In the genomic region with DNA sequence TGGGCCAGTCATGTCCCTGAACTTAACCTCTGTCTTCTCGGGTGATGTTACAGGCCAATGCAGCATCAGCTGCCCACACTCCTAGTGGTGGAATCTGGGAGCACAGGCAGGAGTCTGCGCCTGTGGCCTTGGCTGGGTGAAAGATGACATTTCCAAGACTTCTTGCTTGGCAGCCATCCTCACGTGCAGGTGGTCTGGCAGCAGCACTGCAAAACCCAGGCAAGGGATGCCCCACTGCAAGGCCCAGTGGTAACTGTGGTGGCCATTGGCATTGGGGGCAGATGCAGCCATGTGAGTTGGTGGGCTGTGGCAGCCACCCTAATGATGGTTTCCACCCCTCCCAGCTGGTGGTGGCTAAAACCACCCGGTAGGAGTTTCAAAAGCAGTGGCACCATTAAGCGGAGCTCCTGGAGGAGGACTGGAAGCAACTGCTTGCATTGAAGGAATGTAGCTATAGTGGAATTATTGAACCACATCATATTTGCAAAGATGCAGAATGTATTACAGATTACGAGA, we compare ENCODE assay signal across 11 cellular contexts.
DNase-seq lines count a peak whose midpoint lies in the region; ATAC-seq, FAIRE-seq and TF ChIP-seq lines count a peak whose summit lies in the region.
"Had no signal": no experiment of that assay in that cellular context is flagged by ENCODE, and none has a peak within 500 bp of the region (broad histone marks: within the 10 kb centered on the region; RNA-seq: fewer than 3 reads in every experiment).

No MANE protein-coding gene starts in this region.

- no TSS peak for BruUV-seq in HepG2 (replicated peaks; lab: Mats Ljungman, UMichigan)

- no peaks in the 10 kb centered on the region for H3K4me1 ChIP-seq in HepG2 (ENCODE audit: insufficient read depth, low read length)

- FAIRE-seq in HepG2 (lab: Jason Lieb, UNC) = no peak

- no peak overlapping the region for H3K4me3 Mint-ChIP-seq in WTC11
- H3K4me3 Mint-ChIP-seq in activated CD4-positive, alpha-beta T cell treated with anti-CD3 and anti-CD28 coated beads, Interleukin-2, amount 10 ng/mL, durations not matched to agents 7 days and 5 days = no peak overlapping the region
- H3K4me3 Mint-ChIP-seq: natural killer cell treated with Interleukin-12 subunit alpha and Interleukin-12 subunit beta and Interleukin-15 and Interleukin-18, amount 100 ng/mL, for 72 hours had no signal

- no peaks in the 10 kb centered on the region; the same call in 1 of the 2 replicates for H3K9me3 Mint-ChIP-seq in WTC11
- no peaks in the 10 kb centered on the region for H3K9me3 Mint-ChIP-seq in activated CD4-positive, alpha-beta T cell treated with anti-CD3 and anti-CD28 coated beads, Interleukin-2, amount 10 ng/mL, durations not matched to agents 7 days and 5 days
- H3K9me3 Mint-ChIP-seq: natural killer cell treated with Interleukin-12 subunit alpha and Interleukin-12 subunit beta and Interleukin-15 and Interleukin-18, amount 100 ng/mL, for 72 hours had no signal

- peak; percentile 44 for TF ChIP-seq CTCF in AG10803 (conservative IDR thresholded peaks at IDR 0.05; ENCODE audit: low read length)
- TF ChIP-seq CTCF in GM13977 (IDR thresholded peaks at IDR 0.05; ENCODE audit: extremely low read depth, insufficient read depth, missing control alignments) = peak; percentile 48
- TF ChIP-seq CTCF in WTC11 (IDR thresholded peaks at IDR 0.05) = peak; percentile 79
- TF ChIP-seq CTCF in HepG2 (CRISPR knock-in tag; IDR thresholded peaks at IDR 0.05) = peak; percentile 41

- no peaks in the 10 kb centered on the region for H3K79me2 ChIP-seq in HepG2 (ENCODE audit: insufficient read depth, low read length)

- CTCF ChIA-PET in WTC11 (lab: Charles Lee) = interaction anchor here (0.5 to 1.3 kb wide), 11 partner anchors 8 to 833 kb away, joined by 3 to 6 read pairs (median 3); no protein-coding TSS in a partner anchor
- CTCF ChIA-PET in HepG2 (lab: Yijun Ruan, JAX; ENCODE audit: low intra/inter-chr PET ratio, low total read pairs) = interaction anchor here (1.4 kb wide), 1 partner anchor 42 kb away, joined by 7 read pairs; no protein-coding TSS in a partner anchor
- CTCF ChIA-PET in activated CD4-positive, alpha-beta T cell treated with anti-CD3 and anti-CD28 coated beads, Interleukin-2, amount 10 ng/mL, durations not matched to agents 7 days and 5 days (lab: Charles Lee) = interaction anchor here (0.6 kb wide), 1 partner anchor 17 kb away, joined by 4 read pairs; no protein-coding TSS in a partner anchor

- H2AFZ ChIP-seq in HepG2 (ENCODE audit: low read length) = no peak overlapping the region

- TF ChIP-seq RAD21 in HepG2 (CRISPR knock-in tag; IDR thresholded peaks at IDR 0.05) = no peak

- peaks cover 0 to 13% of the 10 kb centered on the region in 2 experiments; a peak in 1 of 5 replicates for H3K27me3 ChIP-seq in HepG2 (ENCODE audit: control insufficient read depth in 1 of 2, insufficient read depth in 2 of 2, low read length in 2 of 2)

- H3K4me1 Mint-ChIP-seq in WTC11 = peaks cover 8% of the 10 kb centered on the region
- H3K4me1 Mint-ChIP-seq in activated CD4-positive, alpha-beta T cell treated with anti-CD3 and anti-CD28 coated beads, Interleukin-2, amount 10 ng/mL, durations not matched to agents 7 days and 5 days = no peaks in the 10 kb centered on the region

- H3K36me3 Mint-ChIP-seq in WTC11 = no peaks in the 10 kb centered on the region
- no peaks in the 10 kb centered on the region for H3K36me3 Mint-ChIP-seq in activated CD4-positive, alpha-beta T cell treated with anti-CD3 and anti-CD28 coated beads, Interleukin-2, amount 10 ng/mL, durations not matched to agents 7 days and 5 days (ENCODE audit: low read depth)
- H3K36me3 Mint-ChIP-seq: natural killer cell treated with Interleukin-12 subunit alpha and Interleukin-12 subunit beta and Interleukin-15 and Interleukin-18, amount 100 ng/mL, for 72 hours had no signal

- 82% methylated on average over 3 of the region's 6 CpGs for WGBS in HepG2 (ENCODE audit: low lambda C conversion rate)

- ATAC-seq in WTC11 (peak; percentile 90), HepG2 (peak; percentile 87), GM19395 (IDR thresholded peaks at IDR 0.05; ENCODE audit: unreplicated experiment) (no peak), HG03045 (IDR thresholded peaks at IDR 0.05; ENCODE audit: unreplicated experiment) (no peak)

- DNase-seq in AG10803 (ENCODE audit: low read depth) (no peak), GM13977 (ENCODE audit: low spot score) (no peak), WTC11 (ENCODE audit: low spot score) (peak; percentile 69), HepG2 (ENCODE audit: low spot score) (no peak), UCSD-AML1 (lab: John Stamatoyannopoulos, UW; ENCODE audit: unreplicated experiment) (no peak)
- no peak for DNase-seq in activated CD4-positive, alpha-beta T cell treated with anti-CD3 and anti-CD28 coated beads, Interleukin-2, amount 10 ng/mL, durations not matched to agents 7 days and 5 days
- DNase-seq: NCI-H510A had no signal

- intact Hi-C loops in HepG2 (cut with micrococcal nuclease; ENCODE audit: unreplicated experiment) = no loop called here

- H3K27ac Mint-ChIP-seq in WTC11 = no peak overlapping the region
- no peak overlapping the region for H3K27ac Mint-ChIP-seq in activated CD4-positive, alpha-beta T cell treated with anti-CD3 and anti-CD28 coated beads, Interleukin-2, amount 10 ng/mL, durations not matched to agents 7 days and 5 days
- H3K27ac Mint-ChIP-seq: natural killer cell treated with Interleukin-12 subunit alpha and Interleukin-12 subunit beta and Interleukin-15 and Interleukin-18, amount 100 ng/mL, for 72 hours had no signal

- TF ChIP-seq EP300 in HepG2 (IDR thresholded peaks at IDR 0.05; ENCODE audit: low read depth in 2 of 2, low read length in 2 of 2) (no peak), HepG2 (CRISPR knock-in tag; IDR thresholded peaks at IDR 0.05; ENCODE audit: borderline replicate concordance) (no peak)

- H3K4me2 ChIP-seq in HepG2 (ENCODE audit: low read depth, low read length) = no peak overlapping the region

- no peak for TF ChIP-seq POLR2A in HepG2 (IDR thresholded peaks at IDR 0.05; ENCODE audit: insufficient read depth in 1 of 2, low read depth in 2 of 2, low read length in 2 of 2)

- H3K4me3 ChIP-seq in AG10803 (ENCODE audit: low read length) (no peak overlapping the region), HepG2 (replicated peaks in 1 of 3; ENCODE audit: insufficient read depth in 1 of 3, low read depth in 2 of 3, low read length in 3 of 3) (no peak overlapping the region)

- POLR2A ChIA-PET in WTC11 (lab: Charles Lee) = no interaction called here
- POLR2A ChIA-PET in HepG2 (lab: Yijun Ruan, JAX) = no interaction called here
- POLR2A ChIA-PET in activated CD4-positive, alpha-beta T cell treated with anti-CD3 and anti-CD28 coated beads, Interleukin-2, amount 10 ng/mL, durations not matched to agents 7 days and 5 days (lab: Charles Lee) = no interaction called here

- H3K27ac ChIP-seq in HepG2 (ENCODE audit: extremely low read length, insufficient read depth, low read length) = no peak overlapping the region
- H3K27ac ChIP-seq: epithelial cell of prostate had no signal

- no peaks in the 10 kb centered on the region for H3K9me3 ChIP-seq in HepG2 (ENCODE audit: low read length)

- H3K27me3 Mint-ChIP-seq in WTC11 (ENCODE audit: low read depth) = peaks cover 94% of the 10 kb centered on the region
- peaks cover 29% of the 10 kb centered on the region for H3K27me3 Mint-ChIP-seq in activated CD4-positive, alpha-beta T cell treated with anti-CD3 and anti-CD28 coated beads, Interleukin-2, amount 10 ng/mL, durations not matched to agents 7 days and 5 days

- H3K9ac ChIP-seq in HepG2 (ENCODE audit: insufficient read depth, low read depth, low read length) = no peak overlapping the region

- no peaks in the 10 kb centered on the region for H3K36me3 ChIP-seq in HepG2 (replicated peaks in 1 of 2; ENCODE audit: control insufficient read depth in 1 of 2, insufficient read depth in 2 of 2, low read length in 2 of 2)

- H4K20me1 ChIP-seq in HepG2 (ENCODE audit: insufficient read depth, low read length) = no peaks in the 10 kb centered on the region

- in situ Hi-C loops in GM13977 (cut with MboI; ENCODE audit: low pct_unique_long_range_greater_than_20kb, low sequenced_read_pairs, unreplicated experiment) = no loop called here
- in situ Hi-C loops in HepG2 (cut with HindIII; ENCODE audit: extremely low pct_ligation_motif_present, low pct_unique_long_range_greater_than_20kb) = no loop called here

TF ChIP-seq in WTC11, 78 proteins besides CTCF, POLR2A, EP300 and RAD21 (continues in another document):
- no peak for TF ChIP-seq NR2C2 (CRISPR knock-in tag; IDR thresholded peaks at IDR 0.05)
- no peak for TF ChIP-seq PRRX2 (CRISPR knock-in tag; IDR thresholded peaks at IDR 0.05)
- no peak for TF ChIP-seq JAZF1 (CRISPR knock-in tag; IDR thresholded peaks at IDR 0.05)
- no peak for TF ChIP-seq NFE2L1 (CRISPR knock-in tag; IDR thresholded peaks at IDR 0.05)

TF ChIP-seq in HepG2, 621 proteins besides CTCF, POLR2A, EP300 and RAD21 (continues in another document):
- TF ChIP-seq BCL6 (CRISPR knock-in tag; IDR thresholded peaks at IDR 0.05) = no peak
- no peak for TF ChIP-seq SMARCE1 (IDR thresholded peaks at IDR 0.05; ENCODE audit: borderline replicate concordance)
- TF ChIP-seq KMT2B (CRISPR knock-in tag; IDR thresholded peaks at IDR 0.05) = no peak
- no peak for TF ChIP-seq IKZF1 (IDR thresholded peaks at IDR 0.05)
- TF ChIP-seq ZKSCAN8 (CRISPR knock-in tag; IDR thresholded peaks at IDR 0.05; ENCODE audit: borderline replicate concordance) = no peak
- TF ChIP-seq DMAP1 (CRISPR knock-in tag; IDR thresholded peaks at IDR 0.05) = no peak
- TF ChIP-seq, protein P1, sequence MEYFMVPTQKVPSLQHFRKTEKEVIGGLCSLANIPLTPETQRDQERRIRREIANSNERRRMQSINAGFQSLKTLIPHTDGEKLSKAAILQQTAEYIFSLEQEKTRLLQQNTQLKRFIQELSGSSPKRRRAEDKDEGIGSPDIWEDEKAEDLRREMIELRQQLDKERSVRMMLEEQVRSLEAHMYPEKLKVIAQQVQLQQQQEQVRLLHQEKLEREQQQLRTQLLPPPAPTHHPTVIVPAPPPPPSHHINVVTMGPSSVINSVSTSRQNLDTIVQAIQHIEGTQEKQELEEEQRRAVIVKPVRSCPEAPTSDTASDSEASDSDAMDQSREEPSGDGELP (IDR thresholded peaks at IDR 0.05; ENCODE audit: borderline replicate concordance, low read depth) = peak; percentile 35; the same call in 1 of the 2 replicates
- TF ChIP-seq STAG1 (CRISPR knock-in tag; IDR thresholded peaks at IDR 0.05) = peak; percentile 40; the same call in 1 of the 2 replicates
- no peak for TF ChIP-seq DR1 (CRISPR knock-in tag; IDR thresholded peaks at IDR 0.05)
- no peak for TF ChIP-seq ZNF670 (CRISPR knock-in tag; IDR thresholded peaks at IDR 0.05; ENCODE audit: borderline replicate concordance)
- TF ChIP-seq CCDC6 (CRISPR knock-in tag; IDR thresholded peaks at IDR 0.05) = no peak
- no peak for TF ChIP-seq SP1 (IDR thresholded peaks at IDR 0.05)
- TF ChIP-seq SP1 (CRISPR knock-in tag; IDR thresholded peaks at IDR 0.05) = no peak
- TF ChIP-seq MAFK (conservative IDR thresholded peaks at IDR 0.05 in 1 of 2, IDR thresholded peaks at IDR 0.05 in 1 of 2; ENCODE audit: low read length in 2 of 2) = no peak

Comparison
In these comparisons a context has a peak if more than half of its experiments do, and no peak if none do; other contexts are left out.
1. ATAC-seq: peak in WTC11 (single experiment) and HepG2 (single experiment); none in GM19395 (single experiment) and HG03045 (single experiment).
2. Peak in every context shown above with its lines, with median percentiles within 50 percentile points of each other: CTCF ChIP-seq.